15 cellular contexts compared by ENCODE assay signal in the genomic region with DNA sequence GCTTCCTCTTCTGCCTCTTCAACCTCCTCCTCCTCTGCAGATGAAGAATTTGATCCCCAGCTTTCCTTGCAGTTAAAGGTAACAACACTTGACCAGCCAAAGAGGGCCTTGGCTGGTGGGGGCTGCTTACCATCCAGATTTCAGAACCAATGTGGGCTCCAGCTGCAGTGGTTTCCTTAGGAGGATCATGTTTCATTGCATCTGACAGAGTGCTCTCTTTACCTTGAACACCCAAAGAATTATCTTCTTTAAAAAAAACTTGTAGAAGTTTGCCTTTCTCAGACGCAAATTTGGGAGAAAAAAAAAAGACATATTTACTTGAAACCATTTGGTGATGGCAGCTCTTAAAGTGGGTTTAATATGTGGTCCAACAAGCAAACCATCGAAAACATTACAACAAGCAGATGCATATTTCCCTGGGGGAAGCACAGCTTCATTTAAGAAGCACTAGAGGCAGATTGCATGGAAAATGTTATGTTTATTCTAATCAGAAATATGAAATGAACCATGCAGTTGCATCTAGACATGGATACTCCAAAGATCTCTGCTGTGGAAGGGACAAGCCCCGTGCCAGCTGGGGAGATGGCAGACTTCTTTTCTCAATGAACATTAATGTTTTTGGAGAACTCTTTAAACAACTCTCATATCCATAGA. TPM values are rescaled to one million over a fixed set of nuclear protein-coding genes. Genes with fewer than 3 reads are reported as not detected.
DNase-seq lines count a peak whose midpoint lies in the region; TF ChIP-seq lines count a peak whose summit lies in the region.
"Had no signal": no experiment of that assay in that cellular context is flagged by ENCODE, and none has a peak within 500 bp of the region (broad histone marks: within the 10 kb centered on the region; RNA-seq: fewer than 3 reads in every experiment).

No MANE protein-coding gene starts in this region.

- peaks cover 11% of the 10 kb centered on the region for H3K4me1 Mint-ChIP-seq in activated CD4-positive, alpha-beta T cell treated with anti-CD3 and anti-CD28 coated beads, Interleukin-2, amount 10 ng/mL, durations not matched to agents 24 days and 14 days
- H3K4me1 Mint-ChIP-seq: stimulated activated memory B cell treated with anti-CD40 and anti-IgM and Interleukin-4, amounts not matched to agents 10 μg/mL and 1 μg/mL and 100 μg/mL, for 72 hours had no signal

- H3K9ac ChIP-seq in colonic mucosa (ENCODE audit: low read depth in 2 of 2, low read length in 2 of 2), result no peak overlapping the region

- H3K9me3 Mint-ChIP-seq in activated CD4-positive, alpha-beta T cell treated with anti-CD3 and anti-CD28 coated beads, Interleukin-2, amount 10 ng/mL, durations not matched to agents 24 days and 14 days, result peaks cover 8% of the 10 kb centered on the region

- H3K27ac Mint-ChIP-seq in activated CD4-positive, alpha-beta T cell treated with anti-CD3 and anti-CD28 coated beads, Interleukin-2, amount 10 ng/mL, durations not matched to agents 24 days and 14 days, result no peak overlapping the region
- H3K27ac Mint-ChIP-seq: activated CD8-positive, alpha-beta T cell treated with anti-CD3 and anti-CD28 coated beads for 36 hours; stimulated activated memory B cell treated with anti-CD40 and anti-IgM and Interleukin-4, amounts not matched to agents 10 μg/mL and 1 μg/mL and 100 μg/mL, for 72 hours had no signal

- H3K4me3 Mint-ChIP-seq in activated CD4-positive, alpha-beta T cell treated with anti-CD3 and anti-CD28 coated beads, Interleukin-2, amount 10 ng/mL, durations not matched to agents 24 days and 14 days, result no peak overlapping the region
- H3K4me3 Mint-ChIP-seq: activated CD8-positive, alpha-beta T cell treated with anti-CD3 and anti-CD28 coated beads for 36 hours; stimulated activated memory B cell treated with anti-CD40 and anti-IgM and Interleukin-4, amounts not matched to agents 10 μg/mL and 1 μg/mL and 100 μg/mL, for 72 hours had no signal

- intact Hi-C loops in activated CD4-positive, alpha-beta T cell treated with anti-CD3 and anti-CD28 coated beads, Interleukin-2, amount 10 ng/mL, durations not matched to agents 24 days and 14 days (cut with micrococcal nuclease), result no loop called here
- intact Hi-C loops in colonic mucosa (cut with DNase I) (no loop called here), uterus (cut with DNase I; ENCODE audit: low total_unique reads) (no loop called here)

- H3K27ac ChIP-seq in colonic mucosa (peak overlapping the region; percentile 35), uterus (peak overlapping the region; percentile 13 to 28)
- H3K27ac ChIP-seq: epithelial cell of prostate, prostate gland had no signal

- no peaks in the 10 kb centered on the region for H3K4me1 ChIP-seq in colonic mucosa
- peaks cover 0 to 7% of the 10 kb centered on the region in 2 donors for H3K4me1 ChIP-seq in uterus
- H3K4me1 ChIP-seq: prostate gland had no signal

- DNase-seq in activated CD4-positive, alpha-beta T cell treated with anti-CD3 and anti-CD28 coated beads, Interleukin-2, amount 10 ng/mL, durations not matched to agents 24 days and 14 days, result peak; percentile 37
- DNase-seq in activated CD4-positive, alpha-beta T cell treated with anti-CD3 and anti-CD28 coated beads, Interleukin-2, amount 50 U/mL, for 48 hours, result no peak
- DNase-seq in NCI-H2107 treated with DMSO at 0.1 percent for 48 hours (lab: John Stamatoyannopoulos, UW; ENCODE audit: unreplicated experiment) (peak; percentile 94), colonic mucosa (no peak), uterus (no peak), KBM-7 (no peak), amygdala (lab: John Stamatoyannopoulos, UW) (no peak), islet precursor cell (no peak)
- DNase-seq: activated CD8-positive, alpha-beta T cell treated with anti-CD3 and anti-CD28 coated beads for 36 hours; activated naive CD4-positive, alpha-beta T cell; Kasumi-1; stimulated activated CD4-positive, alpha-beta T cell treated with anti-CD3 and anti-CD28 coated beads, Interleukin-2, amount 100 ng/mL, for 24 hours had no signal

- in situ Hi-C loops in KBM-7 (cut with MboI; ENCODE audit: low pct_unique_long_range_greater_than_20kb, low sequenced_read_pairs), result no loop called here

- no peaks in the 10 kb centered on the region for H3K27me3 ChIP-seq in colonic mucosa
- no peaks in the 10 kb centered on the region for H3K27me3 ChIP-seq in uterus

- H3K9me3 ChIP-seq in colonic mucosa, result no peaks in the 10 kb centered on the region
- no peaks in the 10 kb centered on the region for H3K9me3 ChIP-seq in uterus
- H3K9me3 ChIP-seq: prostate gland had no signal

- H3K4me3 ChIP-seq in colonic mucosa (no peak overlapping the region), uterus (no peak overlapping the region)
- H3K4me3 ChIP-seq: prostate gland had no signal

- H3K36me3 ChIP-seq in colonic mucosa (no peaks in the 10 kb centered on the region), uterus (no peaks in the 10 kb centered on the region)
- H3K36me3 ChIP-seq: prostate gland had no signal

- TF ChIP-seq CTCF in colonic mucosa (IDR thresholded peaks at IDR 0.05) (no peak), uterus (IDR thresholded peaks at IDR 0.05) (no peak)

- TF ChIP-seq POLR2A in uterus (IDR thresholded peaks at IDR 0.05), result no peak

- peaks cover 7% of the 10 kb centered on the region for H3K36me3 Mint-ChIP-seq in activated CD4-positive, alpha-beta T cell treated with anti-CD3 and anti-CD28 coated beads, Interleukin-2, amount 10 ng/mL, durations not matched to agents 24 days and 14 days (ENCODE audit: low read depth)
- H3K36me3 Mint-ChIP-seq: stimulated activated memory B cell treated with anti-CD40 and anti-IgM and Interleukin-4, amounts not matched to agents 10 μg/mL and 1 μg/mL and 100 μg/mL, for 72 hours had no signal

- H3K27me3 Mint-ChIP-seq in activated CD4-positive, alpha-beta T cell treated with anti-CD3 and anti-CD28 coated beads, Interleukin-2, amount 10 ng/mL, durations not matched to agents 24 days and 14 days, result peaks cover 2% of the 10 kb centered on the region

RNA-seq across cellular contexts. Expression of a gene that starts 57.5 kb away (rescaled TPM):
- total RNA-seq in activated CD4-positive, alpha-beta T cell treated with anti-CD3 and anti-CD28 coated beads, Interleukin-2, amount 10 ng/mL, durations not matched to agents 24 days and 14 days, result not detected in 2 replicates
- 10 to 100 TPM; 61.8 to 78.5 TPM for total RNA-seq in colonic mucosa
- 100 to 1,000 TPM in 1 of 4 donors, 10 to 100 TPM in 3; 52.9 to 188 (median 66.5) TPM for total RNA-seq in uterus
- total RNA-seq: activated CD8-positive, alpha-beta T cell treated with anti-CD3 and anti-CD28 coated beads for 36 hours had no signal

Comparison
In these comparisons a context has a peak if more than half of its experiments do, and no peak if none do; other contexts are left out.
1. DNase-seq: peak in activated CD4-positive, alpha-beta T cell treated with anti-CD3 and anti-CD28 coated beads, Interleukin-2, amount 10 ng/mL, durations not matched to agents 24 days and 14 days (single experiment) and NCI-H2107 treated with DMSO at 0.1 percent for 48 hours (single experiment); none in activated CD4-positive, alpha-beta T cell treated with anti-CD3 and anti-CD28 coated beads, Interleukin-2, amount 50 U/mL, for 48 hours (0 of 2), colonic mucosa (single experiment), uterus (0 of 2), KBM-7 (single experiment), amygdala (0 of 56) and islet precursor cell (single experiment).
2. RNA of a gene that starts 57.5 kb away (total RNA-seq): 61.8 to 78.5 TPM in colonic mucosa and 52.9 to 188 TPM in uterus; not detected in activated CD4-positive, alpha-beta T cell treated with anti-CD3 and anti-CD28 coated beads, Interleukin-2, amount 10 ng/mL, durations not matched to agents 24 days and 14 days; every median in the first group is over 10 times any median in the second.